ENCODE assay signal across 15 cellular contexts in genomic region chr1:115258302-115258866, GRCh38.
DNase-seq lines count a peak whose midpoint lies in the region; TF ChIP-seq lines count a peak whose summit lies in the region.
"Had no signal": no experiment of that assay in that cellular context is flagged by ENCODE, and none has a peak within 500 bp of the region (broad histone marks: within the 10 kb centered on the region; RNA-seq: fewer than 3 reads in every experiment).

No MANE protein-coding gene starts in this region.

- H3K4me2 ChIP-seq in mammary epithelial cell (ENCODE audit: insufficient read depth, low read depth, low read length) = no peak overlapping the region
- H3K4me2 ChIP-seq: neural progenitor cell had no signal

- H3K4me1 ChIP-seq in mammary epithelial cell (ENCODE audit: insufficient read depth, low read length) (no peaks in the 10 kb centered on the region), Peyer's patch (no peaks in the 10 kb centered on the region)

- intact Hi-C loops in mammary epithelial cell (cut with micrococcal nuclease) = loop anchor here (1.0 to 5.0 kb wide), 3 partner anchors 36 to 121 kb away; no protein-coding TSS in a partner anchor

- in situ Hi-C loops in mammary epithelial cell (cut with MboI; ENCODE audit: low sequenced_read_pairs in 2 of 2) (no loop called here), GM13976 (cut with MboI; ENCODE audit: low sequenced_read_pairs, unreplicated experiment) (no loop called here)

- no peaks in the 10 kb centered on the region for H3K79me2 ChIP-seq in mammary epithelial cell (ENCODE audit: insufficient read depth, low read length)

- 33% methylated on average over 3 of the region's 3 CpGs for WGBS in mammary epithelial cell (ENCODE audit: low coverage, missing lambda C conversion rate)

- H3K27me3 ChIP-seq in mammary epithelial cell (ENCODE audit: insufficient read depth, low read length) (no peaks in the 10 kb centered on the region), Peyer's patch (no peaks in the 10 kb centered on the region)
- H3K27me3 ChIP-seq: neural progenitor cell had no signal

- no peak overlapping the region for H3K27ac ChIP-seq in mammary epithelial cell (ENCODE audit: insufficient read depth, low read depth, low read length)
- H3K27ac ChIP-seq in Peyer's patch = no peak overlapping the region
- H3K27ac ChIP-seq: neural progenitor cell had no signal

- H3K9me3 ChIP-seq in mammary epithelial cell (replicated peaks; ENCODE audit: insufficient read depth, low read length) (peaks cover 12% of the 10 kb centered on the region), Peyer's patch (peaks cover 0 to 16% (median 6%) of the 10 kb centered on the region in 4 donors)

- H2AFZ ChIP-seq in mammary epithelial cell (ENCODE audit: low read depth, low read length) = no peak overlapping the region
- H2AFZ ChIP-seq: neural progenitor cell had no signal

- dilution Hi-C loops in mammary epithelial cell (cut with HindIII; ENCODE audit: low sequenced_read_pairs) = no loop called here

- CTCF ChIA-PET in mammary epithelial cell (lab: Charles Lee; ENCODE audit: low non-redundant PET) = interaction anchor here (0.6 kb wide), 1 partner anchor 1223 kb away, joined by 6 read pairs; no protein-coding TSS in a partner anchor

- TF ChIP-seq POLR2A in Peyer's patch (IDR thresholded peaks at IDR 0.05) = no peak

- no peaks in the 10 kb centered on the region for H4K20me1 ChIP-seq in mammary epithelial cell (ENCODE audit: insufficient read depth, low read length)

- H3K36me3 ChIP-seq in mammary epithelial cell (ENCODE audit: insufficient read depth, low read length) (no peaks in the 10 kb centered on the region), Peyer's patch (no peaks in the 10 kb centered on the region)
- H3K36me3 ChIP-seq: neural progenitor cell had no signal

- no peak overlapping the region for H3K4me3 ChIP-seq in AG10803 (ENCODE audit: low read length)
- no peak overlapping the region for H3K4me3 ChIP-seq in mammary epithelial cell (replicated peaks in 1 of 3; ENCODE audit: insufficient read depth in 1 of 3, low read depth in 2 of 3, low read length in 3 of 3)
- H3K4me3 ChIP-seq in Peyer's patch = no peak overlapping the region
- H3K4me3 ChIP-seq: GM12878, neural progenitor cell had no signal

- H3K9ac ChIP-seq in mammary epithelial cell (ENCODE audit: insufficient read depth, low read length) = no peak overlapping the region
- H3K9ac ChIP-seq: neural progenitor cell had no signal

- BruUV-seq in mammary epithelial cell (replicated peaks; lab: Mats Ljungman, UMichigan) = no TSS peak

- peak; percentile 74 for DNase-seq in AG10803 (ENCODE audit: low read depth)
- peak; percentile 65 for DNase-seq in M059J (ENCODE audit: low read depth)
- DNase-seq in mammary epithelial cell = peak; percentile 73
- DNase-seq in glomerular visceral epithelial cell (ENCODE audit: extremely low spot score) = peak; percentile 42
- DNase-seq in NCI-H345 (lab: John Stamatoyannopoulos, UW) = no peak
- DNase-seq in NCI-H1930 (lab: John Stamatoyannopoulos, UW) = no peak
- no peak for DNase-seq in Peyer's patch
- no peak for DNase-seq in GM13976 (ENCODE audit: low spot score)
- DNase-seq: activated B cell treated with CpG ODN at 0.5 μM for 24 hours; activated CD8-positive, alpha-beta memory T cell treated with anti-CD3 and anti-CD28 coated beads, Interleukin-2, amount 50 U/mL, for 48 hours; activated naive CD8-positive, alpha-beta T cell treated with anti-CD3 and anti-CD28 coated beads for 36 hours; foreskin melanocyte; NCI-H1048 had no signal

- no peak for TF ChIP-seq CTCF in AG10803 (conservative IDR thresholded peaks at IDR 0.05; ENCODE audit: low read length)
- no peak for TF ChIP-seq CTCF in mammary epithelial cell (conservative IDR thresholded peaks at IDR 0.05 in 1 of 2, IDR thresholded peaks at IDR 0.05 in 1 of 2; ENCODE audit: extremely low read depth in 1 of 2, insufficient read depth in 1 of 2, low read depth in 1 of 2, low read length in 2 of 2)
- no peak for TF ChIP-seq CTCF in Peyer's patch (IDR thresholded peaks at IDR 0.05)
- TF ChIP-seq CTCF in GM13976 (IDR thresholded peaks at IDR 0.05; ENCODE audit: borderline replicate concordance, control extremely low read depth, extremely low read depth, insufficient read depth, missing control alignments) = no peak

Comparison
In these comparisons a context has a peak if more than half of its experiments do, and no peak if none do; other contexts are left out.
1. DNase-seq: peak in AG10803 (single experiment), M059J (single experiment), mammary epithelial cell (single experiment) and glomerular visceral epithelial cell (single experiment); none in NCI-H345 (single experiment), NCI-H1930 (0 of 2), Peyer's patch (0 of 3) and GM13976 (single experiment).